In the genomic region with DNA sequence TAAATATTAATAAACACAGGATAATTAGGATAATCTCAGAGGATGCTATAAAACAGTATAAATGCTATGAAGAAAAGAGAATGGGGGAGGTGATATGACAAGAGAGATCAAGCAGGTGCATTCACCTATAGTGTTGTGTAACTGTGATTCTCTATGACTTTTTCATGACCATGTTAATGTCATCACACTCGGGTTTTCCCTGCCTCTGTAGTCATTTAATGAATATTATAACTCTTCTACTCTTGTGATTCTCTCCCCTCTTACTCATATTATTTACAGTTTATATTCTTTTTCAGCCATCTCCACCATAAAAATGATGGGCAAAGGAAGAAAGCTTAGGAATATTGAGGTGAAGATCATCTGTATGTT, we compare ENCODE assay signal across 17 cellular contexts.
A peak's percentile ranks its signal among the peaks of the same experiment; 100 is the strongest.
DNase-seq lines count a peak whose midpoint lies in the region; ATAC-seq and TF ChIP-seq lines count a peak whose summit lies in the region.
"Had no signal": no experiment of that assay in that cellular context is flagged by ENCODE, and none has a peak within 500 bp of the region (broad histone marks: within the 10 kb centered on the region; RNA-seq: fewer than 3 reads in every experiment).

No MANE protein-coding gene starts in this region.

- H3K4me2 ChIP-seq in smooth muscle cell = no peak overlapping the region
- H3K4me2 ChIP-seq: KMS-11 had no signal

- H2AFZ ChIP-seq in smooth muscle cell (ENCODE audit: low read depth) = no peak overlapping the region

- H3K9ac ChIP-seq in smooth muscle cell (ENCODE audit: low read depth) = no peak overlapping the region
- H3K9ac ChIP-seq: KMS-11 had no signal

- TF ChIP-seq POLR2A in uterus (IDR thresholded peaks at IDR 0.05) = no peak

- no peaks in the 10 kb centered on the region for H3K79me2 ChIP-seq in smooth muscle cell (ENCODE audit: low read depth)

- peaks cover 19% of the 10 kb centered on the region for H3F3A ChIP-seq in smooth muscle cell (ENCODE audit: low read depth)

- H3K27ac ChIP-seq in RWPE2 (ENCODE audit: poor library complexity, severe bottlenecking) (peak overlapping the region; percentile 99), epithelial cell of prostate (peak overlapping the region; percentile 92), smooth muscle cell (ENCODE audit: low read depth) (peak overlapping the region; percentile 98), uterus (no peak overlapping the region)
- H3K27ac ChIP-seq: KMS-11 had no signal

- no peak overlapping the region for H3K4me3 Mint-ChIP-seq in activated naive CD4-positive, alpha-beta T cell treated with anti-CD3 and anti-CD28 coated beads for 36 hours
- H3K4me3 Mint-ChIP-seq: CD4-positive, CD25-positive, alpha-beta regulatory T cell had no signal

- H3K27me3 ChIP-seq in RWPE2 (ENCODE audit: insufficient read depth, poor library complexity, severe bottlenecking) (no peaks in the 10 kb centered on the region), smooth muscle cell (ENCODE audit: low read depth) (no peaks in the 10 kb centered on the region), uterus (no peaks in the 10 kb centered on the region)

- ATAC-seq in RWPE2 (ENCODE audit: low read depth) (no peak), HG02885 (IDR thresholded peaks at IDR 0.05; ENCODE audit: poor library complexity, unreplicated experiment) (no peak)
- ATAC-seq: HepG2, Right ventricle myocardium inferior had no signal

- peaks cover 63% of the 10 kb centered on the region for H3K4me1 ChIP-seq in RWPE2 (ENCODE audit: insufficient read depth, poor library complexity, severe bottlenecking)
- no peaks in the 10 kb centered on the region for H3K4me1 ChIP-seq in smooth muscle cell (ENCODE audit: low read depth)
- no peaks in the 10 kb centered on the region for H3K4me1 ChIP-seq in uterus

- H3K27ac Mint-ChIP-seq in activated naive CD4-positive, alpha-beta T cell treated with anti-CD3 and anti-CD28 coated beads for 36 hours = peak overlapping the region; percentile 43

- no peaks in the 10 kb centered on the region for H3K27me3 Mint-ChIP-seq in activated naive CD4-positive, alpha-beta T cell treated with anti-CD3 and anti-CD28 coated beads for 36 hours (ENCODE audit: low read depth)
- H3K27me3 Mint-ChIP-seq: CD4-positive, CD25-positive, alpha-beta regulatory T cell had no signal

- no peaks in the 10 kb centered on the region for H3K36me3 Mint-ChIP-seq in activated naive CD4-positive, alpha-beta T cell treated with anti-CD3 and anti-CD28 coated beads for 36 hours (ENCODE audit: low read depth)
- H3K36me3 Mint-ChIP-seq: CD4-positive, CD25-positive, alpha-beta regulatory T cell had no signal

- WGBS in smooth muscle cell (ENCODE audit: low lambda C conversion rate) = 86% methylated on average over 1 of the region's 1 CpG

- H3K36me3 ChIP-seq in RWPE2 (ENCODE audit: low read depth) (no peaks in the 10 kb centered on the region), smooth muscle cell (ENCODE audit: low read depth) (no peaks in the 10 kb centered on the region), uterus (no peaks in the 10 kb centered on the region)

- H3K4me3 ChIP-seq in RWPE2 (ENCODE audit: severe bottlenecking) (no peak overlapping the region), smooth muscle cell (no peak overlapping the region), uterus (no peak overlapping the region)

- no peaks in the 10 kb centered on the region for H4K20me1 ChIP-seq in smooth muscle cell (ENCODE audit: low read depth)

- no peak for TF ChIP-seq CTCF in RWPE2 (IDR thresholded peaks at IDR 0.05; ENCODE audit: poor library complexity, severe bottlenecking)
- TF ChIP-seq CTCF in smooth muscle cell (IDR thresholded peaks at IDR 0.05; ENCODE audit: borderline replicate concordance, insufficient read depth, poor library complexity, severe bottlenecking) = no peak
- no peak for TF ChIP-seq CTCF in uterus (IDR thresholded peaks at IDR 0.05)

- no peaks in the 10 kb centered on the region for H3K9me3 Mint-ChIP-seq in activated naive CD4-positive, alpha-beta T cell treated with anti-CD3 and anti-CD28 coated beads for 36 hours

- H3K9me3 ChIP-seq in RWPE2 (ENCODE audit: severe bottlenecking) = no peaks in the 10 kb centered on the region
- H3K9me3 ChIP-seq in smooth muscle cell (replicated peaks; ENCODE audit: low read depth) = no peaks in the 10 kb centered on the region
- no peaks in the 10 kb centered on the region for H3K9me3 ChIP-seq in uterus
- H3K9me3 ChIP-seq: Caco-2 had no signal

- peak; percentile 31 for DNase-seq in activated naive CD4-positive, alpha-beta T cell treated with anti-CD3 and anti-CD28 coated beads for 36 hours
- no peak for DNase-seq in activated naive CD4-positive, alpha-beta T cell (lab: John Stamatoyannopoulos, UW)
- no peak for DNase-seq in RWPE2 (ENCODE audit: low spot score)
- DNase-seq in epithelial cell of prostate (ENCODE audit: low read depth, low spot score) = no peak
- no peak for DNase-seq in smooth muscle cell (lab: John Stamatoyannopoulos, UW; ENCODE audit: unreplicated experiment)
- no peak for DNase-seq in uterus
- no peak for DNase-seq in GDM1 (lab: John Stamatoyannopoulos, UW)
- DNase-seq: Caco-2, DMS153, NCI-H1092, NCI-H2081 treated with DMSO at 0.1 percent for 48 hours, NCI-H510A had no signal

- H3K4me1 Mint-ChIP-seq in activated naive CD4-positive, alpha-beta T cell treated with anti-CD3 and anti-CD28 coated beads for 36 hours (ENCODE audit: low read depth) = peaks cover 25% of the 10 kb centered on the region

- CTCF ChIA-PET in activated naive CD4-positive, alpha-beta T cell treated with anti-CD3 and anti-CD28 coated beads for 36 hours (lab: Charles Lee) = interaction anchor here (0.7 to 1.4 kb wide), 2 partner anchors 216 to 1001 kb away, joined by 3 read pairs; no protein-coding TSS in a partner anchor

- intact Hi-C loops in activated naive CD4-positive, alpha-beta T cell treated with anti-CD3 and anti-CD28 coated beads for 36 hours (cut with micrococcal nuclease) = loop anchor here (1.0 to 2.0 kb wide), 4 partner anchors 12 to 177 kb away; no protein-coding TSS in a partner anchor
- intact Hi-C loops in uterus (cut with DNase I; ENCODE audit: low total_unique reads) = no loop called here

Comparison
In these comparisons a context has a peak if more than half of its experiments do, and no peak if none do; other contexts are left out.
1. H3K27ac ChIP-seq: peak in RWPE2 (single experiment), epithelial cell of prostate (single experiment) and smooth muscle cell (single experiment); none in uterus (0 of 2).